1 cellular context compared by ENCODE assay signal in the genomic region with DNA sequence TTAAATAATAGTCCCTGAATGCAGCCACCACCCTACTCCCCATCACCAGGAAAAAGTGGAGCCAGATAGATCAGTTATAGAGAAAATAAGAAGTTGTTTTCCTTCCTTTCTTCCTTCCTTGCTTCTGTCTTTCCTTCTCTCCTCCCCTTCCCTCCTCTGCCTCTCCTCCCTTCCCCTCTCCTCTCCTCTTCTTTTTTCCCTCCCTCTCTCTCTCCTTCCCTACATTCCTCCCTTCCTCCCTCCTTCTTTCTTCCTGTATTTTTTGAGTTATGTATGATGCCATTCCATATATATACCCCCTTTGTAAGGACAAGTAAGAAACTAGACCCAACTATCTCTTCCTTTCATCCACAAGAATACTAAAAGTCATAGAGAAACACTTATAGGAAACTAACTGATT.
TF ChIP-seq lines count a peak whose summit lies in the region.

No MANE protein-coding gene starts in this region.

TF ChIP-seq in K562, 482 proteins besides CTCF, POLR2A, EP300 and RAD21 (continued from another document):
- TF ChIP-seq, protein P1, sequence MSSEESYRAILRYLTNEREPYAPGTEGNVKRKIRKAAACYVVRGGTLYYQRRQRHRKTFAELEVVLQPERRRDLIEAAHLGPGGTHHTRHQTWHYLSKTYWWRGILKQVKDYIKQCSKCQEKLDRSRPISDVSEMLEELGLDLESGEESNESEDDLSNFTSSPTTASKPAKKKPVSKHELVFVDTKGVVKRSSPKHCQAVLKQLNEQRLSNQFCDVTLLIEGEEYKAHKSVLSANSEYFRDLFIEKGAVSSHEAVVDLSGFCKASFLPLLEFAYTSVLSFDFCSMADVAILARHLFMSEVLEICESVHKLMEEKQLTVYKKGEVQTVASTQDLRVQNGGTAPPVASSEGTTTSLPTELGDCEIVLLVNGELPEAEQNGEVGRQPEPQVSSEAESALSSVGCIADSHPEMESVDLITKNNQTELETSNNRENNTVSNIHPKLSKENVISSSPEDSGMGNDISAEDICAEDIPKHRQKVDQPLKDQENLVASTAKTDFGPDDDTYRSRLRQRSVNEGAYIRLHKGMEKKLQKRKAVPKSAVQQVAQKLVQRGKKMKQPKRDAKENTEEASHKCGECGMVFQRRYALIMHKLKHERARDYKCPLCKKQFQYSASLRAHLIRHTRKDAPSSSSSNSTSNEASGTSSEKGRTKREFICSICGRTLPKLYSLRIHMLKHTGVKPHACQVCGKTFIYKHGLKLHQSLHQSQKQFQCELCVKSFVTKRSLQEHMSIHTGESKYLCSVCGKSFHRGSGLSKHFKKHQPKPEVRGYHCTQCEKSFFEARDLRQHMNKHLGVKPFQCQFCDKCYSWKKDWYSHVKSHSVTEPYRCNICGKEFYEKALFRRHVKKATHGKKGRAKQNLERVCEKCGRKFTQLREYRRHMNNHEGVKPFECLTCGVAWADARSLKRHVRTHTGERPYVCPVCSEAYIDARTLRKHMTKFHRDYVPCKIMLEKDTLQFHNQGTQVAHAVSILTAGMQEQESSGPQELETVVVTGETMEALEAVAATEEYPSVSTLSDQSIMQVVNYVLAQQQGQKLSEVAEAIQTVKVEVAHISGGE (CRISPR knock-in tag; IDR thresholded peaks at IDR 0.05): no peak
- TF ChIP-seq HBP1 (CRISPR knock-in tag; IDR thresholded peaks at IDR 0.05): peak; percentile 74; the same call in 1 of the 2 replicates
TF ChIP-seq in K562: peak in this region for 2.
